ENCODE assay signal across 29 cellular contexts in genomic region chr1:99607590-99607989, GRCh38.
"Had no signal": no experiment of that assay in that cellular context is flagged by ENCODE, and none has a peak within 500 bp of the region (broad histone marks: within the 10 kb centered on the region; RNA-seq: fewer than 3 reads in every experiment).

No MANE protein-coding gene starts in this region.

- H3K36me3 ChIP-seq: stomach, suprapubic skin, thoracic aorta, thyroid gland, tibial artery, tibial nerve, transverse colon, upper lobe of left lung, upper lobe of right lung, uterus, vagina had no signal

- FAIRE-seq: urothelium cell line had no signal

- H3K36me3 Mint-ChIP-seq: stimulated activated effector memory CD8-positive, alpha-beta T cell treated with anti-CD3 and anti-CD28 coated beads, Interleukin-12 subunit alpha, Interleukin-12 subunit beta, amount 100 ng/mL, for 72 hours; stimulated activated memory B cell treated with anti-CD40 and anti-IgM and Interleukin-4, amounts not matched to agents 10 μg/mL and 1 μg/mL and 100 μg/mL, for 72 hours; stimulated activated naive B cell treated with anti-CD40 and anti-IgM and Interleukin-4, amounts not matched to agents 10 μg/mL and 1 μg/mL and 100 μg/mL, for 72 hours; type B pancreatic cell had no signal

- H3K4me1 Mint-ChIP-seq: stimulated activated effector memory CD8-positive, alpha-beta T cell treated with anti-CD3 and anti-CD28 coated beads, Interleukin-12 subunit alpha, Interleukin-12 subunit beta, amount 100 ng/mL, for 72 hours; stimulated activated memory B cell treated with anti-CD40 and anti-IgM and Interleukin-4, amounts not matched to agents 10 μg/mL and 1 μg/mL and 100 μg/mL, for 72 hours; stimulated activated naive B cell treated with anti-CD40 and anti-IgM and Interleukin-4, amounts not matched to agents 10 μg/mL and 1 μg/mL and 100 μg/mL, for 72 hours had no signal

- H3K27ac Mint-ChIP-seq: stimulated activated effector memory CD8-positive, alpha-beta T cell treated with anti-CD3 and anti-CD28 coated beads, Interleukin-12 subunit alpha, Interleukin-12 subunit beta, amount 100 ng/mL, for 72 hours; stimulated activated memory B cell treated with anti-CD40 and anti-IgM and Interleukin-4, amounts not matched to agents 10 μg/mL and 1 μg/mL and 100 μg/mL, for 72 hours; stimulated activated naive B cell treated with anti-CD40 and anti-IgM and Interleukin-4, amounts not matched to agents 10 μg/mL and 1 μg/mL and 100 μg/mL, for 72 hours; stimulated activated naive CD8-positive, alpha-beta T cell treated with anti-CD3 and anti-CD28 coated beads, Interleukin-15, amount 100 ng/mL, for 72 hours; stimulated activated naive CD8-positive, alpha-beta T cell treated with anti-CD3 and anti-CD28 coated beads, Interleukin-15, Interleukin-2, amounts not matched to agents 100 ng/mL and 50 ng/mL, for 24 hours; type B pancreatic cell had no signal

- H3K27me3 Mint-ChIP-seq: stimulated activated memory B cell treated with anti-CD40 and anti-IgM and Interleukin-4, amounts not matched to agents 10 μg/mL and 1 μg/mL and 100 μg/mL, for 72 hours; stimulated activated naive B cell treated with anti-CD40 and anti-IgM and Interleukin-4, amounts not matched to agents 10 μg/mL and 1 μg/mL and 100 μg/mL, for 72 hours; type B pancreatic cell had no signal

- ATAC-seq: stimulated activated effector memory CD8-positive, alpha-beta T cell treated with anti-CD3 and anti-CD28 coated beads, Interleukin-12 subunit alpha, Interleukin-12 subunit beta, amount 100 ng/mL, for 72 hours; stimulated activated memory B cell treated with anti-CD40 and anti-IgM and Interleukin-4, amounts not matched to agents 10 μg/mL and 1 μg/mL and 100 μg/mL, for 72 hours; stimulated activated naive B cell treated with anti-CD40 and anti-IgM and Interleukin-4, amounts not matched to agents 10 μg/mL and 1 μg/mL and 100 μg/mL, for 72 hours; stimulated activated naive CD8-positive, alpha-beta T cell treated with anti-CD3 and anti-CD28 coated beads, Interleukin-15, amount 100 ng/mL, for 72 hours; stimulated activated naive CD8-positive, alpha-beta T cell treated with anti-CD3 and anti-CD28 coated beads, Interleukin-15, Interleukin-2, amounts not matched to agents 100 U/mL and 50 U/mL, for 24 hours; upper lobe of right lung had no signal

- H3K9me3 Mint-ChIP-seq: stimulated activated effector memory CD8-positive, alpha-beta T cell treated with anti-CD3 and anti-CD28 coated beads, Interleukin-12 subunit alpha, Interleukin-12 subunit beta, amount 100 ng/mL, for 72 hours had no signal

- H3K27me3 ChIP-seq: stomach, suprapubic skin, testis, thyroid gland, tibial artery, tibial nerve, transverse colon, upper lobe of left lung, upper lobe of right lung, uterus, vagina had no signal

- H3K9me3 ChIP-seq: suprapubic skin, testis, thoracic aorta, thyroid gland, tibial artery, transverse colon, upper lobe of left lung, upper lobe of right lung, uterus, vagina had no signal

- H3K4me3 Mint-ChIP-seq: stimulated activated effector memory CD8-positive, alpha-beta T cell treated with anti-CD3 and anti-CD28 coated beads, Interleukin-12 subunit alpha, Interleukin-12 subunit beta, amount 100 ng/mL, for 72 hours; stimulated activated memory B cell treated with anti-CD40 and anti-IgM and Interleukin-4, amounts not matched to agents 10 μg/mL and 1 μg/mL and 100 μg/mL, for 72 hours; stimulated activated naive B cell treated with anti-CD40 and anti-IgM and Interleukin-4, amounts not matched to agents 10 μg/mL and 1 μg/mL and 100 μg/mL, for 72 hours; stimulated activated naive CD8-positive, alpha-beta T cell treated with anti-CD3 and anti-CD28 coated beads, Interleukin-15, amount 100 ng/mL, for 72 hours; stimulated activated naive CD8-positive, alpha-beta T cell treated with anti-CD3 and anti-CD28 coated beads, Interleukin-15, Interleukin-2, amounts not matched to agents 100 ng/mL and 50 ng/mL, for 24 hours; type B pancreatic cell had no signal

- DNase-seq: stimulated activated CD4-positive, alpha-beta T cell treated with anti-CD3 and anti-CD28 coated beads, Interleukin-2, amount 100 ng/mL, for 48 hours; stimulated activated CD4-positive, alpha-beta T cell treated with anti-CD3 and anti-CD28 coated beads, Interleukin-4, amount 100 ng/mL, for 1 hour; stimulated activated CD4-positive, alpha-beta T cell treated with anti-CD3 and anti-CD28 coated beads, Interleukin-4, amount 100 ng/mL, for 24 hours; stimulated activated CD4-positive, alpha-beta T cell treated with anti-CD3 and anti-CD28 coated beads, Interleukin-4, amount 100 ng/mL, for 4 hours; stimulated activated CD8-positive, alpha-beta memory T cell treated with anti-CD3 and anti-CD28 coated beads, Interleukin-4, amount 100 ng/mL, for 48 hours; stimulated activated naive B cell treated with anti-CD40 and anti-IgM and Interleukin-4, amounts not matched to agents 10 μg/mL and 1 μg/mL and 100 μg/mL, for 72 hours; stimulated activated naive CD4-positive, alpha-beta T cell; stimulated activated naive CD4-positive, alpha-beta T cell treated with Interleukin-2 at 50 U/mL for 16 hours; stimulated activated naive CD8-positive, alpha-beta T cell treated with anti-CD3 and anti-CD28 coated beads, Interleukin-15, amount 100 ng/mL, for 72 hours; stimulated activated naive CD8-positive, alpha-beta T cell treated with anti-CD3 and anti-CD28 coated beads, Interleukin-15, Interleukin-2, amounts not matched to agents 100 U/mL and 50 U/mL, for 24 hours; stomach; substantia nigra; testis; thyroid gland; tibial artery; transverse colon; trophoblast cell; upper lobe of left lung; upper lobe of right lung; uterus had no signal

- H3K27ac ChIP-seq: stomach, suprapubic skin, testis, thoracic aorta, thyroid gland, tibial artery, tibial nerve, transverse colon, upper lobe of left lung, upper lobe of right lung, uterus, vagina had no signal

- H3K4me3 ChIP-seq: stomach, suprapubic skin, testis, thoracic aorta, thyroid gland, tibial artery, tibial nerve, transverse colon, upper lobe of left lung, upper lobe of right lung, uterus, vagina had no signal

- H3K4me1 ChIP-seq: stomach, suprapubic skin, testis, thyroid gland, tibial artery, transverse colon, upper lobe of left lung, uterus, vagina had no signal
